16 cellular contexts compared by ENCODE assay signal in genomic region chrX:12378263-12378662, GRCh38.
DNase-seq lines count a peak whose midpoint lies in the region; ATAC-seq and TF ChIP-seq lines count a peak whose summit lies in the region.
"Had no signal": no experiment of that assay in that cellular context is flagged by ENCODE, and none has a peak within 500 bp of the region (broad histone marks: within the 10 kb centered on the region; RNA-seq: fewer than 3 reads in every experiment).

No MANE protein-coding gene starts in this region.

- dilution Hi-C loops in IMR-90 (cut with HindIII; ENCODE audit: low sequenced_read_pairs, unreplicated experiment): no loop called here

- no peaks in the 10 kb centered on the region; the same call in 1 of the 2 replicates for H3K4me1 ChIP-seq in IMR-90 (ENCODE audit: control insufficient read depth, insufficient read depth, low read length)
- H3K4me1 ChIP-seq: A549, BE2C had no signal

- no peak overlapping the region for H3K14ac ChIP-seq in IMR-90 (replicated peaks; ENCODE audit: low read depth, low read length)

- H4K20me1 ChIP-seq in IMR-90 (ENCODE audit: insufficient read depth, low read length): no peaks in the 10 kb centered on the region

- no peaks in the 10 kb centered on the region for H3K9me1 ChIP-seq in IMR-90 (ENCODE audit: insufficient read depth, low read length)

- in situ Hi-C loops in IMR-90 (cut with MboI; ENCODE audit: low sequenced_read_pairs): no loop called here

- ATAC-seq in IMR-90 (ENCODE audit: low read depth) (no peak), HG02759 (IDR thresholded peaks at IDR 0.05; ENCODE audit: unreplicated experiment) (no peak), GM18909 (IDR thresholded peaks at IDR 0.05; ENCODE audit: poor library complexity, unreplicated experiment) (no peak), HG02642 (IDR thresholded peaks at IDR 0.05; ENCODE audit: poor library complexity, unreplicated experiment) (no peak)
- ATAC-seq: A549 had no signal

- no peak overlapping the region for H3K23ac ChIP-seq in IMR-90 (ENCODE audit: low read depth, low read length)

- H2BK20ac ChIP-seq in IMR-90 (ENCODE audit: low read depth, low read length): peak overlapping the region; percentile 59; the same call in 1 of the 2 replicates

- H3K56ac ChIP-seq in IMR-90 (ENCODE audit: extremely low read depth, insufficient read depth, low read length): no peak overlapping the region; the same call in 1 of the 2 replicates

- WGBS in IMR-90 (ENCODE audit: extremely low coverage in 2 of 2, insufficient read length in 1 of 2), 2 experiments: 80% methylated on average over 1 of the region's 7 CpGs; no CpG with 5 or more reads in 1 of the 2 experiments

- no peak overlapping the region; the same call in 1 of the 2 replicates for H3K4me2 ChIP-seq in IMR-90 (ENCODE audit: low read depth, low read length)
- H3K4me2 ChIP-seq: A549 had no signal

- H3K27me3 ChIP-seq in IMR-90 (ENCODE audit: control insufficient read depth, insufficient read depth, low read length): no peaks in the 10 kb centered on the region
- H3K27me3 ChIP-seq: BE2C had no signal

- H2AK9ac ChIP-seq in IMR-90 (replicated peaks; ENCODE audit: low read depth, low read length, poor library complexity): no peak overlapping the region

- TF ChIP-seq POLR2A in IMR-90 (IDR thresholded peaks at IDR 0.05; ENCODE audit: low read depth, low read length): no peak

- intact Hi-C loops in IMR-90 (cut with micrococcal nuclease): no loop called here

- 0 out of 4 replicates have a peak overlapping the region, but pooled peaks of 1 of the 2 experiments have one; percentile 8 for H4K8ac ChIP-seq in IMR-90 (ENCODE audit: low read depth in 2 of 2, low read length in 2 of 2)

- peak overlapping the region; percentile 44 for H2BK5ac ChIP-seq in IMR-90 (ENCODE audit: low read depth, low read length, poor library complexity, severe bottlenecking)

- no peak overlapping the region for H2AK5ac ChIP-seq in IMR-90 (ENCODE audit: low read depth, low read length)

- no TSS peak for BruUV-seq in IMR-90 (replicated peaks; lab: Mats Ljungman, UMichigan)

- TF ChIP-seq CTCF in IMR-90 (conservative IDR thresholded peaks at IDR 0.05; ENCODE audit: low read depth, low read length): no peak

- no peak overlapping the region for H3K9ac ChIP-seq in IMR-90 (ENCODE audit: low read depth, low read length)

- H3K9me3 ChIP-seq in IMR-90 (ENCODE audit: control insufficient read depth, insufficient read depth, low read length): no peaks in the 10 kb centered on the region
- H3K9me3 ChIP-seq: A549, BE2C had no signal

- H2BK15ac ChIP-seq in IMR-90 (ENCODE audit: low read depth, low read length): no peak overlapping the region

- peak overlapping the region; percentile 42; the same call in 1 of the 2 replicates for H3K27ac ChIP-seq in IMR-90 (ENCODE audit: insufficient read depth, low read length)
- H3K27ac ChIP-seq: A549, C4-2B had no signal

- no peaks in the 10 kb centered on the region for H3K36me3 ChIP-seq in IMR-90 (ENCODE audit: control insufficient read depth, insufficient read depth, low read length)
- H3K36me3 ChIP-seq: BE2C had no signal

- peak overlapping the region; percentile 33; the same call in 1 of the 2 replicates for H3K18ac ChIP-seq in IMR-90 (ENCODE audit: low read depth, low read length)

- no peak overlapping the region for H4K5ac ChIP-seq in IMR-90 (ENCODE audit: low read depth, low read length)

- H3K79me1 ChIP-seq in IMR-90 (ENCODE audit: low read depth in 1 of 2, low read length in 2 of 2): no peaks in the 10 kb centered on the region

- no peak for TF ChIP-seq RAD21 in IMR-90 (IDR thresholded peaks at IDR 0.05; ENCODE audit: low read length)

- H2BK120ac ChIP-seq in IMR-90 (ENCODE audit: low read depth, low read length): peak overlapping the region; percentile 57

- POLR2A ChIA-PET in IMR-90 (lab: Charles Lee; ENCODE audit: unreplicated experiment): no interaction called here

- no peak overlapping the region for H3K4me3 ChIP-seq in IMR-90 (ENCODE audit: insufficient read depth, low read depth, low read length)
- H3K4me3 ChIP-seq: A549 had no signal

- H3K4ac ChIP-seq in IMR-90 (ENCODE audit: low read depth, low read length): peak overlapping the region; percentile 37; the same call in 1 of the 2 replicates

- DNase-seq in IMR-90: no peak
- DNase-seq in NCI-H128 (lab: John Stamatoyannopoulos, UW; ENCODE audit: unreplicated experiment): peak; percentile 59
- DNase-seq in NCI-H510A (lab: John Stamatoyannopoulos, UW): peak; percentile 40
- peak; percentile 2 for DNase-seq in kidney tubule cell (ENCODE audit: low spot score)
- no peak for DNase-seq in inferior parietal cortex (ENCODE audit: extremely low spot score)
- DNase-seq: BE2C; CD4-positive, alpha-beta memory T cell; DND-41; GDM1; HCEC 1CT; HFFc6 had no signal

- peak overlapping the region; percentile 44 for H4K91ac ChIP-seq in IMR-90 (ENCODE audit: insufficient read depth, low read depth, low read length)

- no peak overlapping the region for H2AFZ ChIP-seq in IMR-90 (replicated peaks; ENCODE audit: low read length, poor library complexity)

- CTCF ChIA-PET in IMR-90 (lab: Yijun Ruan, JAX): no interaction called here

TF ChIP-seq in IMR-90, 13 proteins besides CTCF, POLR2A, EP300 and RAD21:
- TF ChIP-seq MAZ (IDR thresholded peaks at IDR 0.05; ENCODE audit: borderline replicate concordance, low read depth, low read length): no peak
- no peak for TF ChIP-seq CHD1 (IDR thresholded peaks at IDR 0.05; ENCODE audit: low read depth, low read length)
- TF ChIP-seq MAFK (IDR thresholded peaks at IDR 0.05; ENCODE audit: low read depth, low read length): no peak
- TF ChIP-seq RFX5 (IDR thresholded peaks at IDR 0.05; ENCODE audit: low read depth, low read length): no peak
- TF ChIP-seq MXI1 (IDR thresholded peaks at IDR 0.05; ENCODE audit: borderline replicate concordance, low read depth, low read length): no peak
- TF ChIP-seq, protein P1, sequence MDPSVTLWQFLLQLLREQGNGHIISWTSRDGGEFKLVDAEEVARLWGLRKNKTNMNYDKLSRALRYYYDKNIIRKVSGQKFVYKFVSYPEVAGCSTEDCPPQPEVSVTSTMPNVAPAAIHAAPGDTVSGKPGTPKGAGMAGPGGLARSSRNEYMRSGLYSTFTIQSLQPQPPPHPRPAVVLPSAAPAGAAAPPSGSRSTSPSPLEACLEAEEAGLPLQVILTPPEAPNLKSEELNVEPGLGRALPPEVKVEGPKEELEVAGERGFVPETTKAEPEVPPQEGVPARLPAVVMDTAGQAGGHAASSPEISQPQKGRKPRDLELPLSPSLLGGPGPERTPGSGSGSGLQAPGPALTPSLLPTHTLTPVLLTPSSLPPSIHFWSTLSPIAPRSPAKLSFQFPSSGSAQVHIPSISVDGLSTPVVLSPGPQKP (IDR thresholded peaks at IDR 0.05; ENCODE audit: borderline replicate concordance, low read depth, low read length): no peak
- TF ChIP-seq FOS (IDR thresholded peaks at IDR 0.05; ENCODE audit: low read depth, low read length): no peak
- TF ChIP-seq, protein P2, sequence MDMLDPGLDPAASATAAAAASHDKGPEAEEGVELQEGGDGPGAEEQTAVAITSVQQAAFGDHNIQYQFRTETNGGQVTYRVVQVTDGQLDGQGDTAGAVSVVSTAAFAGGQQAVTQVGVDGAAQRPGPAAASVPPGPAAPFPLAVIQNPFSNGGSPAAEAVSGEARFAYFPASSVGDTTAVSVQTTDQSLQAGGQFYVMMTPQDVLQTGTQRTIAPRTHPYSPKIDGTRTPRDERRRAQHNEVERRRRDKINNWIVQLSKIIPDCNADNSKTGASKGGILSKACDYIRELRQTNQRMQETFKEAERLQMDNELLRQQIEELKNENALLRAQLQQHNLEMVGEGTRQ (IDR thresholded peaks at IDR 0.05; ENCODE audit: low read depth, low read length): no peak
- TF ChIP-seq SMC3 (IDR thresholded peaks at IDR 0.05; ENCODE audit: low read depth, low read length): no peak
- no peak for TF ChIP-seq RCOR1 (IDR thresholded peaks at IDR 0.05; ENCODE audit: insufficient replicate concordance, low read length)
- TF ChIP-seq CEBPB (IDR thresholded peaks at IDR 0.05; ENCODE audit: low read depth, low read length): no peak
- TF ChIP-seq BHLHE40 (IDR thresholded peaks at IDR 0.05; ENCODE audit: low read depth, low read length): no peak

Comparison
In these comparisons a context has a peak if more than half of its experiments do, and no peak if none do; other contexts are left out.
1. DNase-seq: peak in NCI-H128 (single experiment), NCI-H510A (single experiment) and kidney tubule cell (single experiment); none in IMR-90 (single experiment) and inferior parietal cortex (single experiment).